In genomic region chr16:51538707-51539604, GRCh38 we compare ENCODE assay signal across 10 cellular contexts.
DNase-seq lines count a peak whose midpoint lies in the region; ATAC-seq lines count a peak whose summit lies in the region.
"Had no signal": no experiment of that assay in that cellular context is flagged by ENCODE, and none has a peak within 500 bp of the region (broad histone marks: within the 10 kb centered on the region; RNA-seq: fewer than 3 reads in every experiment).

No MANE protein-coding gene starts in this region.

- DNase-seq in NCI-H2029 (lab: John Stamatoyannopoulos, UW) (peak; percentile 41), NCI-H2029 treated with DMSO at 0.1 percent for 48 hours (lab: John Stamatoyannopoulos, UW) (no peak), RKO (ENCODE audit: low spot score) (peak; percentile 30), fibroblast of gingiva (ENCODE audit: low read depth) (peak; percentile 79), stromal cell of bone marrow (ENCODE audit: low read depth) (peak; percentile 21), GF-D8 (lab: John Stamatoyannopoulos, UW) (no peak)
- DNase-seq: activated CD4-positive, alpha-beta memory T cell treated with anti-CD3 and anti-CD28 coated beads, Interleukin-2, amount 10 ng/mL, durations not matched to agents 7 days and 5 days; NCI-H1048 had no signal

- ATAC-seq in HG02610 (IDR thresholded peaks at IDR 0.05; ENCODE audit: unreplicated experiment), result no peak
- no peak for ATAC-seq in HG03280 (IDR thresholded peaks at IDR 0.05; ENCODE audit: unreplicated experiment)

Comparison
In these comparisons a context has a peak if more than half of its experiments do, and no peak if none do; other contexts are left out.
1. DNase-seq: peak in NCI-H2029 (single experiment), RKO (single experiment), fibroblast of gingiva (single experiment) and stromal cell of bone marrow (single experiment); none in NCI-H2029 treated with DMSO at 0.1 percent for 48 hours (single experiment) and GF-D8 (single experiment).